Comparison of ENCODE assay signal across 9 cellular contexts in genomic region chr1:68112835-68113243, GRCh38.
DNase-seq lines count a peak whose midpoint lies in the region; ATAC-seq, FAIRE-seq and TF ChIP-seq lines count a peak whose summit lies in the region.
"Had no signal": no experiment of that assay in that cellular context is flagged by ENCODE, and none has a peak within 500 bp of the region (broad histone marks: within the 10 kb centered on the region; RNA-seq: fewer than 3 reads in every experiment).

No MANE protein-coding gene starts in this region.

- H3K4me3 Mint-ChIP-seq in brain = peak overlapping the region in 1 of 5 experiments; percentile 34
- H3K4me3 Mint-ChIP-seq in activated T-helper 2 cell treated with anti-CD3 and anti-CD28 coated beads, Interferon-gamma antibody, Interleukin-2, Interleukin-4, amounts not matched to agents 10 μg/mL and 5 μg/mL and 100 μg/mL, durations not matched to agents 14 hours and 24 hours and 36 hours (ENCODE audit: low read depth) = no peak overlapping the region

- intact Hi-C loops in activated T-helper 2 cell treated with anti-CD3 and anti-CD28 coated beads, Interferon-gamma antibody, Interleukin-2, Interleukin-4, amounts not matched to agents 10 μg/mL and 5 μg/mL and 100 μg/mL, durations not matched to agents 14 hours and 24 hours and 36 hours (cut with micrococcal nuclease) = no loop called here

- peak overlapping the region in 4 of 5 experiments; percentile 56 to 98 (median 96) for H3K27ac Mint-ChIP-seq in brain
- H3K27ac Mint-ChIP-seq in activated T-helper 2 cell treated with anti-CD3 and anti-CD28 coated beads, Interferon-gamma antibody, Interleukin-2, Interleukin-4, amounts not matched to agents 10 μg/mL and 5 μg/mL and 100 μg/mL, durations not matched to agents 14 hours and 24 hours and 36 hours = no peak overlapping the region

- H3K36me3 Mint-ChIP-seq in brain = peaks cover 9% of the 10 kb centered on the region
- no peaks in the 10 kb centered on the region for H3K36me3 Mint-ChIP-seq in activated T-helper 2 cell treated with anti-CD3 and anti-CD28 coated beads, Interferon-gamma antibody, Interleukin-2, Interleukin-4, amounts not matched to agents 10 μg/mL and 5 μg/mL and 100 μg/mL, durations not matched to agents 14 hours and 24 hours and 36 hours (ENCODE audit: low read depth)

- H3K9me3 Mint-ChIP-seq in brain = peaks cover 0 to 8% (median 5%) of the 10 kb centered on the region in 5 experiments
- no peaks in the 10 kb centered on the region for H3K9me3 Mint-ChIP-seq in activated T-helper 2 cell treated with anti-CD3 and anti-CD28 coated beads, Interferon-gamma antibody, Interleukin-2, Interleukin-4, amounts not matched to agents 10 μg/mL and 5 μg/mL and 100 μg/mL, durations not matched to agents 14 hours and 24 hours and 36 hours

- H3K27me3 Mint-ChIP-seq in brain = peaks cover 5% of the 10 kb centered on the region
- H3K27me3 Mint-ChIP-seq in activated T-helper 2 cell treated with anti-CD3 and anti-CD28 coated beads, Interferon-gamma antibody, Interleukin-2, Interleukin-4, amounts not matched to agents 10 μg/mL and 5 μg/mL and 100 μg/mL, durations not matched to agents 14 hours and 24 hours and 36 hours (ENCODE audit: low read depth) = peaks cover 2% of the 10 kb centered on the region

- no peak for TF ChIP-seq CTCF in brain (conservative IDR thresholded peaks at IDR 0.05)

- peaks cover 40% of the 10 kb centered on the region for H3K4me1 Mint-ChIP-seq in brain
- peaks cover 3% of the 10 kb centered on the region for H3K4me1 Mint-ChIP-seq in activated T-helper 2 cell treated with anti-CD3 and anti-CD28 coated beads, Interferon-gamma antibody, Interleukin-2, Interleukin-4, amounts not matched to agents 10 μg/mL and 5 μg/mL and 100 μg/mL, durations not matched to agents 14 hours and 24 hours and 36 hours (ENCODE audit: low read depth)

- FAIRE-seq in A204.1 (lab: Jason Lieb, UNC) = peak; percentile 93

- ATAC-seq in left lobe of liver (no peak), HG02571 (IDR thresholded peaks at IDR 0.05; ENCODE audit: unreplicated experiment) (no peak)

- DNase-seq in HS-5 (ENCODE audit: low read depth) = peak; percentile 88
- DNase-seq in hepatic stellate cell (ENCODE audit: low spot score) = peak; percentile 33
- DNase-seq in left lobe of liver (ENCODE audit: low spot score) = no peak
- DNase-seq in activated T-helper 2 cell treated with anti-CD3 and anti-CD28 coated beads, Interferon-gamma antibody, Interleukin-2, Interleukin-4, amounts not matched to agents 10 μg/mL and 5 μg/mL and 100 μg/mL, durations not matched to agents 14 hours and 24 hours and 36 hours (ENCODE audit: low spot score) = no peak
- DNase-seq in iPS-NIHi7 (ENCODE audit: extremely low spot score) = no peak
- DNase-seq: NCI-H1048 had no signal

Comparison
In these comparisons a context has a peak if more than half of its experiments do, and no peak if none do; other contexts are left out.
1. DNase-seq: peak in HS-5 (single experiment) and hepatic stellate cell (single experiment); none in left lobe of liver (single experiment), activated T-helper 2 cell treated with anti-CD3 and anti-CD28 coated beads, Interferon-gamma antibody, Interleukin-2, Interleukin-4, amounts not matched to agents 10 μg/mL and 5 μg/mL and 100 μg/mL, durations not matched to agents 14 hours and 24 hours and 36 hours (single experiment) and iPS-NIHi7 (single experiment).